Comparison of ENCODE assay signal across 1 cellular context in the genomic region with DNA sequence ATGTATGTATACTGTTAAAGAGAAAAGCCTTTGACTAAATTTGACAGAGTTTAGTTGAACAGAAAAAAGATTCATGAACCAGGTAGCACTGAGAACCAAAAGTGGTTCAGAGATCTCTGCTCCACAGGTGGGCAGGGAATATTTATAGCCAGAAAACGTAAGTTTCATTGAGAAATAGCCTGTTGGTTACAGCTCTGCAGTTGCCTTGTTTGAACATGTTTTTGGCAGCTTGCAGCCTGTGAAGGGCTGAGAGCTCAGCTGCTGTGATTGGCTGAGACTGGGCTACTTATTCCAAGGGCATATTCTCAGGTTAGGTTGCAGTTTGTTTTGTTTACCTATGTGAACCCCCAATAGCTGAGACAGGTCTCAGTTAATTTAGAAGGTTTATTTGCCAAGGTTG.
TF ChIP-seq lines count a peak whose summit lies in the region.

No MANE protein-coding gene starts in this region.

TF ChIP-seq in K562, 482 proteins besides CTCF, POLR2A, EP300 and RAD21:
- TF ChIP-seq, protein P1, sequence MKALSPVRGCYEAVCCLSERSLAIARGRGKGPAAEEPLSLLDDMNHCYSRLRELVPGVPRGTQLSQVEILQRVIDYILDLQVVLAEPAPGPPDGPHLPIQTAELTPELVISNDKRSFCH (CRISPR knock-in tag; IDR thresholded peaks at IDR 0.05) = 0 out of 2 replicates have a peak, but pooled peaks have one; percentile 43
- TF ChIP-seq, protein P1 (tag; IDR thresholded peaks at IDR 0.05) = no peak
- no peak for TF ChIP-seq HIVEP1 (CRISPR knock-in tag; IDR thresholded peaks at IDR 0.05)
